Comparison of ENCODE assay signal across 1 cellular context in genomic region chr17:1648582-1649115, GRCh38.
TF ChIP-seq lines count a peak whose summit lies in the region.

No MANE protein-coding gene starts in this region.

TF ChIP-seq in HepG2, 621 proteins besides CTCF, POLR2A, EP300 and RAD21 (continued from another document and continues in another):
- TF ChIP-seq CSRNP2 (CRISPR knock-in tag; conservative IDR thresholded peaks at IDR 0.05; ENCODE audit: low read depth) (no peak), KMT2B (CRISPR knock-in tag; IDR thresholded peaks at IDR 0.05) (peak; percentile 40; the same call in 1 of the 2 replicates), ZNF205 (CRISPR knock-in tag; IDR thresholded peaks at IDR 0.05) (0 out of 2 replicates have a peak, but pooled peaks have one; percentile 37), ZBTB46 (CRISPR knock-in tag; IDR thresholded peaks at IDR 0.05; ENCODE audit: borderline replicate concordance) (no peak), PITX1 (CRISPR knock-in tag; IDR thresholded peaks at IDR 0.05) (peak; percentile 59), KIAA2018 (CRISPR knock-in tag; IDR thresholded peaks at IDR 0.05; ENCODE audit: borderline replicate concordance) (no peak), LBX2 (CRISPR knock-in tag; IDR thresholded peaks at IDR 0.05; ENCODE audit: borderline replicate concordance) (no peak), ZNF280D (CRISPR knock-in tag; IDR thresholded peaks at IDR 0.05) (peak; percentile 70; the same call in 1 of the 2 replicates), CBX5 (CRISPR knock-in tag; IDR thresholded peaks at IDR 0.05; ENCODE audit: borderline replicate concordance) (0 out of 2 replicates have a peak, but pooled peaks have one; percentile 36), JARID2 (CRISPR knock-in tag; IDR thresholded peaks at IDR 0.05; ENCODE audit: insufficient replicate concordance) (no peak), SRSF9 (IDR thresholded peaks at IDR 0.05; ENCODE audit: borderline replicate concordance, insufficient read depth, low read depth, low read length, poor library complexity, severe bottlenecking) (no peak), ZFP1 (CRISPR knock-in tag; IDR thresholded peaks at IDR 0.05) (no peak), ZNF296 (CRISPR knock-in tag; conservative IDR thresholded peaks at IDR 0.05) (no peak), ZNF563 (CRISPR knock-in tag; IDR thresholded peaks at IDR 0.05) (no peak), FOXO4 (CRISPR knock-in tag; conservative IDR thresholded peaks at IDR 0.05) (no peak), RERE (CRISPR knock-in tag; IDR thresholded peaks at IDR 0.05; ENCODE audit: low read depth) (no peak), ZSCAN31 (CRISPR knock-in tag; IDR thresholded peaks at IDR 0.05; ENCODE audit: low read depth) (no peak), ZNF713 (CRISPR knock-in tag; IDR thresholded peaks at IDR 0.05) (no peak), PRDM10 (CRISPR knock-in tag; IDR thresholded peaks at IDR 0.05; ENCODE audit: low read depth) (no peak)
